In genomic region chr12:45727301-45727993, GRCh38 we compare ENCODE assay signal across 8 cellular contexts.
DNase-seq lines count a peak whose midpoint lies in the region; ATAC-seq lines count a peak whose summit lies in the region.

No MANE protein-coding gene starts in this region.

- ATAC-seq in GM19043 (IDR thresholded peaks at IDR 0.05; ENCODE audit: low read depth, unreplicated experiment) (peak; percentile 47), HG03354 (IDR thresholded peaks at IDR 0.05; ENCODE audit: poor library complexity, severe bottlenecking, unreplicated experiment) (peak; percentile 53)
- ATAC-seq in activated CD4-positive, CD25-positive, alpha-beta regulatory T cell treated with anti-CD3 and anti-CD28 coated beads, Interleukin-2, amount 50 U/mL, for 24 hours = peak; percentile 57 to 62

- DNase-seq in AG20443 (ENCODE audit: low spot score) = peak; percentile 91
- DNase-seq in NCI-H446 (lab: John Stamatoyannopoulos, UW) = peak; percentile 87 to 97
- DNase-seq in cerebellar cortex (ENCODE audit: low spot score) = peak; percentile 96
- peak; percentile 99 for DNase-seq in islet precursor cell
- DNase-seq in stimulated activated CD4-positive, alpha-beta T cell treated with anti-CD3 and anti-CD28 coated beads, Interleukin-12 subunit alpha, Interleukin-12 subunit beta, amount 100 ng/mL, for 4 hours = peak; percentile 79

Comparison
In these comparisons a context has a peak if more than half of its experiments do, and no peak if none do; other contexts are left out.
1. Peak in every context shown above with its lines: DNase-seq and ATAC-seq.